ENCODE assay signal across 11 cellular contexts in genomic region chr3:32334675-32335074, GRCh38. TPM values are rescaled to one million over a fixed set of nuclear protein-coding genes. Genes with fewer than 3 reads are reported as not detected.
DNase-seq lines count a peak whose midpoint lies in the region; ATAC-seq, FAIRE-seq and TF ChIP-seq lines count a peak whose summit lies in the region.
"Had no signal": no experiment of that assay in that cellular context is flagged by ENCODE, and none has a peak within 500 bp of the region (broad histone marks: within the 10 kb centered on the region; RNA-seq: fewer than 3 reads in every experiment).

No MANE protein-coding gene starts in this region.

- H3K4me3 ChIP-seq in PC-3 (ENCODE audit: low read length) = no peak overlapping the region
- H3K4me3 ChIP-seq: sigmoid colon had no signal

- CTCF ChIA-PET in PC-3 (lab: Charles Lee) = interaction anchor here (0.8 kb wide), 1 partner anchor 157 kb away, joined by 3 read pairs; no protein-coding TSS in a partner anchor

- peaks cover 3% of the 10 kb centered on the region for H3K27me3 Mint-ChIP-seq in nephron progenitor cell (ENCODE audit: low read depth, poor library complexity)

- peaks cover 5% of the 10 kb centered on the region for H3K9me3 Mint-ChIP-seq in nephron progenitor cell

- no peaks in the 10 kb centered on the region for H3F3A ChIP-seq in PC-3 (ENCODE audit: low read length, unreplicated experiment)

- H3K4me3 Mint-ChIP-seq in nephron progenitor cell = no peak overlapping the region

- no peaks in the 10 kb centered on the region for H3K4me1 ChIP-seq in PC-3 (ENCODE audit: insufficient read depth, low read length)
- H3K4me1 ChIP-seq: sigmoid colon had no signal

- H3K27ac Mint-ChIP-seq in nephron progenitor cell = no peak overlapping the region

- H3K27me3 ChIP-seq in PC-3 (ENCODE audit: low read length) = no peaks in the 10 kb centered on the region
- H3K27me3 ChIP-seq: sigmoid colon had no signal

- POLR2A ChIA-PET in PC-3 (lab: Charles Lee; ENCODE audit: unreplicated experiment) = no interaction called here

- no peak overlapping the region for H3K4me2 ChIP-seq in PC-3 (ENCODE audit: low read length)

- peak; percentile 63 for TF ChIP-seq CTCF in PC-3 (conservative IDR thresholded peaks at IDR 0.05; ENCODE audit: low read depth, low read length)
- peak; percentile 14 for TF ChIP-seq CTCF in nephron progenitor cell (IDR thresholded peaks at IDR 0.05)

- intact Hi-C loops in PC-3 (cut with micrococcal nuclease) = loop anchor here (1.0 kb wide), 1 partner anchor 156 kb away; no protein-coding TSS in a partner anchor

- ATAC-seq in PC-3 (peak; percentile 60; the same call in 1 of the 2 replicates), GM21737 (IDR thresholded peaks at IDR 0.05; ENCODE audit: unreplicated experiment) (no peak)

- peak; percentile 17 for DNase-seq in Daoy (ENCODE audit: low read depth)
- peak; percentile 34 for DNase-seq in PC-3
- DNase-seq in activated effector memory CD4-positive, alpha-beta T cell treated with anti-CD3 and anti-CD28 coated beads, Interleukin-2, amount 50 U/mL, for 16 hours = peak; percentile 78
- no peak for DNase-seq in nephron progenitor cell
- no peak for DNase-seq in frontal cortex (ENCODE audit: low spot score in 2 of 2)
- DNase-seq in DMS153 treated with DMSO at 0.1 percent for 48 hours (lab: John Stamatoyannopoulos, UW; ENCODE audit: unreplicated experiment) = no peak
- no peak for DNase-seq in caudate nucleus (lab: John Stamatoyannopoulos, UW)
- DNase-seq: NCI-H146, sigmoid colon had no signal

- H4K20me1 ChIP-seq in PC-3 (ENCODE audit: low read length) = no peaks in the 10 kb centered on the region

- no peak overlapping the region for H3K9ac ChIP-seq in PC-3 (ENCODE audit: low read length)

- H2AFZ ChIP-seq in PC-3 (ENCODE audit: low read length) = no peak overlapping the region

- no peaks in the 10 kb centered on the region for H3K9me2 ChIP-seq in PC-3 (replicated peaks; ENCODE audit: low read length)

- FAIRE-seq in frontal cortex (lab: Jason Lieb, UNC) = no peak
- FAIRE-seq: endometrium had no signal

- H3K79me2 ChIP-seq in PC-3 (ENCODE audit: low read length) = no peaks in the 10 kb centered on the region

- H3K4me1 Mint-ChIP-seq in nephron progenitor cell = peaks cover 28% of the 10 kb centered on the region

- no peaks in the 10 kb centered on the region for H3K9me3 ChIP-seq in PC-3 (ENCODE audit: low read length)

- BruUV-seq in PC-3 (replicated peaks; lab: Mats Ljungman, UMichigan) = no TSS peak

- H3K36me3 ChIP-seq in PC-3 (ENCODE audit: low read depth, low read length) = no peaks in the 10 kb centered on the region
- H3K36me3 ChIP-seq: sigmoid colon had no signal

- peaks cover 3% of the 10 kb centered on the region for H3K36me3 Mint-ChIP-seq in nephron progenitor cell (ENCODE audit: low read depth)

- no peak overlapping the region for H3K27ac ChIP-seq in PC-3 (ENCODE audit: low read length)
- H3K27ac ChIP-seq in caudate nucleus (ENCODE audit: low read depth, low read length) = no peak overlapping the region
- H3K27ac ChIP-seq: sigmoid colon had no signal

RNA-seq across cellular contexts. Expression of gene CMTM7, which starts 57.0 kb away (rescaled TPM):
- 12.4 TPM in 2 replicates for total RNA-seq in Daoy (2014; rRNA removed; shearing (Covaris generic))
- 37.1 and 71.0 TPM in 2 replicates for total RNA-seq in PC-3 (2014; rRNA removed)
- total RNA-seq in frontal cortex = 0.41 TPM

Comparison
In these comparisons a context has a peak if more than half of its experiments do, and no peak if none do; other contexts are left out.
1. DNase-seq: peak in Daoy (single experiment), PC-3 (single experiment) and activated effector memory CD4-positive, alpha-beta T cell treated with anti-CD3 and anti-CD28 coated beads, Interleukin-2, amount 50 U/mL, for 16 hours (single experiment); none in nephron progenitor cell (single experiment), frontal cortex (0 of 2), DMS153 treated with DMSO at 0.1 percent for 48 hours (single experiment) and caudate nucleus (0 of 61).